Comparison of ENCODE assay signal across 21 cellular contexts in genomic region chr21:45944601-45945000, GRCh38.
"Had no signal": no experiment of that assay in that cellular context is flagged by ENCODE, and none has a peak within 500 bp of the region (broad histone marks: within the 10 kb centered on the region; RNA-seq: fewer than 3 reads in every experiment).

No MANE protein-coding gene starts in this region.

- FAIRE-seq: RCC 7860 had no signal

- ATAC-seq: SK-N-SH treated with all-trans-retinoic acid at 6 μM for 48 hours had no signal

- H3K4me3 ChIP-seq: SJCRH30 had no signal

- H3K4me1 ChIP-seq: SJCRH30 had no signal

- H3K27ac ChIP-seq: SJCRH30 had no signal

- DNase-seq: KBM-7, MV-4-11, NCI-H1048, NCI-H1105 treated with DMSO at 0.1 percent for 48 hours, NCI-H1417 treated with DMSO at 0.1 percent for 48 hours, NCI-H146, NCI-H1694 treated with DMSO at 0.1 percent for 48 hours, NCI-H1930, NCI-H2081, NCI-H2171, NCI-H226, NCI-H446, NCI-H510A, NCI-H524 treated with DMSO at 0.1 percent for 48 hours, NCI-H69, NCI-H774, RPMI8226, SHP77 treated with DMSO at 0.1 percent for 48 hours, SJCRH30 had no signal

- H3K27me3 ChIP-seq: SJCRH30 had no signal

- H3K9me3 ChIP-seq: SJCRH30 had no signal

- H3K36me3 ChIP-seq: SJCRH30 had no signal
